In genomic region chr10:101013365-101013825, GRCh38 we compare ENCODE assay signal across 9 cellular contexts. TPM values are rescaled to one million over a fixed set of nuclear protein-coding genes. Genes with fewer than 3 reads are reported as not detected.
A peak's percentile ranks its signal among the peaks of the same experiment; 100 is the strongest.
DNase-seq lines count a peak whose midpoint lies in the region; ATAC-seq and TF ChIP-seq lines count a peak whose summit lies in the region.
"Had no signal": no experiment of that assay in that cellular context is flagged by ENCODE, and none has a peak within 500 bp of the region (broad histone marks: within the 10 kb centered on the region; RNA-seq: fewer than 3 reads in every experiment).

No MANE protein-coding gene starts in this region.

- H4K5ac ChIP-seq in IMR-90 (ENCODE audit: low read depth, low read length), result no peak overlapping the region

- peak overlapping the region; percentile 5; the same call in 1 of the 2 replicates for H2BK20ac ChIP-seq in IMR-90 (ENCODE audit: low read depth, low read length)

- peak overlapping the region; percentile 6 for H3K27ac Mint-ChIP-seq in activated T-helper 2 cell treated with anti-CD3 and anti-CD28 coated beads, Interferon-gamma antibody, Interleukin-2, Interleukin-4, amounts not matched to agents 10 μg/mL and 5 μg/mL and 100 μg/mL, durations not matched to agents 14 hours and 24 hours and 36 hours

- peak overlapping the region; percentile 59 for H3K4me2 ChIP-seq in IMR-90 (ENCODE audit: low read depth, low read length)
- no peak overlapping the region for H3K4me2 ChIP-seq in fibroblast of lung (ENCODE audit: extremely low read depth, insufficient read depth, low read length)

- peak overlapping the region; percentile 66; the same call in 1 of the 2 replicates for H2AK5ac ChIP-seq in IMR-90 (ENCODE audit: low read depth, low read length)

- no peak for TF ChIP-seq RAD21 in IMR-90 (IDR thresholded peaks at IDR 0.05; ENCODE audit: low read length)

- peaks cover 17% of the 10 kb centered on the region for H3K9me1 ChIP-seq in IMR-90 (ENCODE audit: insufficient read depth, low read length)

- in situ Hi-C loops in IMR-90 (cut with MboI; ENCODE audit: low sequenced_read_pairs), result no loop called here

- no peaks in the 10 kb centered on the region for H3K79me2 ChIP-seq in fibroblast of lung (ENCODE audit: control insufficient read depth, insufficient read depth, low read length)

- WGBS in IMR-90 (ENCODE audit: extremely low coverage in 2 of 2, insufficient read length in 1 of 2), 2 experiments, result 64% methylated on average over 7 of the region's 9 CpGs; no CpG with 5 or more reads in 1 of the 2 experiments
- WGBS in stomach, 5 donors, result 42 to 58% (median 50%) methylated on average over 9 of the region's 9 CpGs

- H3K4me1 Mint-ChIP-seq in activated T-helper 2 cell treated with anti-CD3 and anti-CD28 coated beads, Interferon-gamma antibody, Interleukin-2, Interleukin-4, amounts not matched to agents 10 μg/mL and 5 μg/mL and 100 μg/mL, durations not matched to agents 14 hours and 24 hours and 36 hours (ENCODE audit: low read depth), result peaks cover 23% of the 10 kb centered on the region

- no peak for ATAC-seq in IMR-90 (ENCODE audit: low read depth)
- no peak for ATAC-seq in GM21526 (IDR thresholded peaks at IDR 0.05; ENCODE audit: low FRiP score, unreplicated experiment)
- ATAC-seq in GM18511 (IDR thresholded peaks at IDR 0.05; ENCODE audit: unreplicated experiment), result no peak
- ATAC-seq in esophagus mucosa, result no peak

- no peaks in the 10 kb centered on the region for H3K9me3 ChIP-seq in IMR-90 (ENCODE audit: control insufficient read depth, insufficient read depth, low read length)
- H3K9me3 ChIP-seq in fibroblast of lung (ENCODE audit: control insufficient read depth, insufficient read depth, low read depth, low read length), result no peaks in the 10 kb centered on the region
- H3K9me3 ChIP-seq in stomach, result no peaks in the 10 kb centered on the region

- peak overlapping the region; percentile 21 for H3K4ac ChIP-seq in IMR-90 (ENCODE audit: low read depth, low read length)

- peak overlapping the region; percentile 22 for H3K27ac ChIP-seq in IMR-90 (ENCODE audit: insufficient read depth, low read length)
- peak overlapping the region; percentile 46 for H3K27ac ChIP-seq in fibroblast of lung (ENCODE audit: insufficient read depth, low read length)
- peak overlapping the region in 3 of 5 donors; percentile 34 to 71 (median 67) for H3K27ac ChIP-seq in stomach

- TF ChIP-seq POLR2A in IMR-90 (IDR thresholded peaks at IDR 0.05; ENCODE audit: low read depth, low read length) (no peak), stomach (IDR thresholded peaks at IDR 0.05) (no peak)

- H2BK120ac ChIP-seq in IMR-90 (ENCODE audit: low read depth, low read length), result peak overlapping the region; percentile 1

- peak overlapping the region; percentile 72 for H2BK5ac ChIP-seq in IMR-90 (ENCODE audit: low read depth, low read length, poor library complexity, severe bottlenecking)

- H2AFZ ChIP-seq in IMR-90 (replicated peaks; ENCODE audit: low read length, poor library complexity), result peak overlapping the region; percentile 17
- H2AFZ ChIP-seq in fibroblast of lung (ENCODE audit: low read length), result no peak overlapping the region

- intact Hi-C loops in IMR-90 (cut with micrococcal nuclease), result loop anchor here (1.0 to 10.0 kb wide), 3 partner anchors 15 to 449 kb away; no protein-coding TSS in a partner anchor
- intact Hi-C loops in activated T-helper 2 cell treated with anti-CD3 and anti-CD28 coated beads, Interferon-gamma antibody, Interleukin-2, Interleukin-4, amounts not matched to agents 10 μg/mL and 5 μg/mL and 100 μg/mL, durations not matched to agents 14 hours and 24 hours and 36 hours (cut with micrococcal nuclease), result loop anchor here (1.0 to 5.0 kb wide), 3 partner anchors 14 to 46 kb away; partner anchors contain the start of genes LZTS2 and SEMA4G
- intact Hi-C loops in stomach (cut with DNase I; ENCODE audit: low total_unique reads), result no loop called here

- H4K20me1 ChIP-seq in IMR-90 (ENCODE audit: insufficient read depth, low read length) (peaks cover 4% of the 10 kb centered on the region; the same call in 1 of the 2 replicates), fibroblast of lung (ENCODE audit: control insufficient read depth, extremely low read depth, insufficient read depth, low read length) (no peaks in the 10 kb centered on the region)

- H3K9me3 Mint-ChIP-seq in activated T-helper 2 cell treated with anti-CD3 and anti-CD28 coated beads, Interferon-gamma antibody, Interleukin-2, Interleukin-4, amounts not matched to agents 10 μg/mL and 5 μg/mL and 100 μg/mL, durations not matched to agents 14 hours and 24 hours and 36 hours, result no peaks in the 10 kb centered on the region
- H3K9me3 Mint-ChIP-seq: immature natural killer cell; naive thymus-derived CD4-positive, alpha-beta T cell had no signal

- dilution Hi-C loops in IMR-90 (cut with HindIII; ENCODE audit: low sequenced_read_pairs, unreplicated experiment), result no loop called here

- H3K4me1 ChIP-seq in IMR-90 (ENCODE audit: control insufficient read depth, insufficient read depth, low read length), result peaks cover 26% of the 10 kb centered on the region
- H3K4me1 ChIP-seq in fibroblast of lung (ENCODE audit: control insufficient read depth, extremely low read depth, insufficient read depth, low read length), result peaks cover 22% of the 10 kb centered on the region
- H3K4me1 ChIP-seq in stomach, result peaks cover 19 to 50% (median 36%) of the 10 kb centered on the region in 4 donors

- peak overlapping the region; percentile 4; the same call in 1 of the 3 replicates for H2BK15ac ChIP-seq in IMR-90 (ENCODE audit: low read depth, low read length)

- H3K36me3 Mint-ChIP-seq in activated T-helper 2 cell treated with anti-CD3 and anti-CD28 coated beads, Interferon-gamma antibody, Interleukin-2, Interleukin-4, amounts not matched to agents 10 μg/mL and 5 μg/mL and 100 μg/mL, durations not matched to agents 14 hours and 24 hours and 36 hours (ENCODE audit: low read depth), result no peaks in the 10 kb centered on the region
- H3K36me3 Mint-ChIP-seq: immature natural killer cell; naive thymus-derived CD4-positive, alpha-beta T cell had no signal

- no peak overlapping the region; the same call in 1 of the 2 replicates for H3K18ac ChIP-seq in IMR-90 (ENCODE audit: low read depth, low read length)

- H3K27me3 ChIP-seq in IMR-90 (ENCODE audit: control insufficient read depth, insufficient read depth, low read length) (no peaks in the 10 kb centered on the region; the same call in 1 of the 2 replicates), fibroblast of lung (ENCODE audit: control insufficient read depth, insufficient read depth, low read length) (no peaks in the 10 kb centered on the region), stomach (peaks cover 0 to 27% (median 0%) of the 10 kb centered on the region in 3 donors)

- peaks cover 22% of the 10 kb centered on the region for H3K27me3 Mint-ChIP-seq in activated T-helper 2 cell treated with anti-CD3 and anti-CD28 coated beads, Interferon-gamma antibody, Interleukin-2, Interleukin-4, amounts not matched to agents 10 μg/mL and 5 μg/mL and 100 μg/mL, durations not matched to agents 14 hours and 24 hours and 36 hours (ENCODE audit: low read depth)

- CTCF ChIA-PET in IMR-90 (lab: Yijun Ruan, JAX), result interaction anchor here (1.3 to 6.8 kb wide), 9 partner anchors 8 to 46 kb away, joined by 4 to 48 read pairs (median 9); partner anchors contain the start of genes LZTS2, PDZD7, SEMA4G and SFXN3

- 0 out of 2 replicates have a peak overlapping the region, but pooled peaks have one; percentile 6 for H3K23ac ChIP-seq in IMR-90 (ENCODE audit: low read depth, low read length)

- POLR2A ChIA-PET in IMR-90 (lab: Charles Lee; ENCODE audit: unreplicated experiment), result no interaction called here

- no peak overlapping the region for H3K4me3 Mint-ChIP-seq in activated T-helper 2 cell treated with anti-CD3 and anti-CD28 coated beads, Interferon-gamma antibody, Interleukin-2, Interleukin-4, amounts not matched to agents 10 μg/mL and 5 μg/mL and 100 μg/mL, durations not matched to agents 14 hours and 24 hours and 36 hours (ENCODE audit: low read depth)
- H3K4me3 Mint-ChIP-seq: immature natural killer cell had no signal

- BruUV-seq in IMR-90 (replicated peaks; lab: Mats Ljungman, UMichigan), result no TSS peak

- DNase-seq in IMR-90 (no peak), fibroblast of lung (ENCODE audit: low read depth in 2 of 2) (no peak), stomach (no peak)
- DNase-seq in activated T-helper 2 cell treated with anti-CD3 and anti-CD28 coated beads, Interferon-gamma antibody, Interleukin-2, Interleukin-4, amounts not matched to agents 10 μg/mL and 5 μg/mL and 100 μg/mL, durations not matched to agents 14 hours and 24 hours and 36 hours (ENCODE audit: low spot score), result no peak

- H3K79me1 ChIP-seq in IMR-90 (ENCODE audit: low read depth in 1 of 2, low read length in 2 of 2), result peaks cover 0 to 15% of the 10 kb centered on the region in 2 experiments; a peak in 1 of 4 replicates

- peak overlapping the region in 1 of 2 experiments; percentile 4; a peak in 2 of 4 replicates for H4K8ac ChIP-seq in IMR-90 (ENCODE audit: low read depth in 2 of 2, low read length in 2 of 2)

- H3K56ac ChIP-seq in IMR-90 (ENCODE audit: extremely low read depth, insufficient read depth, low read length), result no peak overlapping the region

- no peak; the same call in 1 of the 2 replicates for TF ChIP-seq CTCF in IMR-90 (conservative IDR thresholded peaks at IDR 0.05; ENCODE audit: low read depth, low read length)
- no peak for TF ChIP-seq CTCF in fibroblast of lung (conservative IDR thresholded peaks at IDR 0.05 in 1 of 2, IDR thresholded peaks at IDR 0.05 in 1 of 2; ENCODE audit: low read depth in 1 of 2, low read length in 2 of 2)
- TF ChIP-seq CTCF in stomach (IDR thresholded peaks at IDR 0.05), result no peak

- H4K91ac ChIP-seq in IMR-90 (ENCODE audit: insufficient read depth, low read depth, low read length), result peak overlapping the region; percentile 18; the same call in 1 of the 2 replicates

- no peak overlapping the region for H3K14ac ChIP-seq in IMR-90 (replicated peaks; ENCODE audit: low read depth, low read length)

- H2AK9ac ChIP-seq in IMR-90 (replicated peaks; ENCODE audit: low read depth, low read length, poor library complexity), result peak overlapping the region; percentile 0

- no peak for TF ChIP-seq EP300 in stomach (IDR thresholded peaks at IDR 0.05)

- H3K9ac ChIP-seq in IMR-90 (ENCODE audit: low read depth, low read length) (no peak overlapping the region), fibroblast of lung (ENCODE audit: insufficient read depth, low read length) (no peak overlapping the region)

- H3K36me3 ChIP-seq in IMR-90 (ENCODE audit: control insufficient read depth, insufficient read depth, low read length) (no peaks in the 10 kb centered on the region), fibroblast of lung (ENCODE audit: control insufficient read depth, insufficient read depth, low read length) (no peaks in the 10 kb centered on the region), stomach (no peaks in the 10 kb centered on the region)

- H3K4me3 ChIP-seq in IMR-90 (ENCODE audit: insufficient read depth, low read depth, low read length) (no peak overlapping the region), fibroblast of lung (replicated peaks in 1 of 4; ENCODE audit: control extremely low read depth in 1 of 4, insufficient read depth in 1 of 4, low read depth in 3 of 4, low read length in 4 of 4) (no peak overlapping the region), stomach (no peak overlapping the region)

RNA-seq across cellular contexts. Expression of gene LZTS2, which starts 13.8 kb away (rescaled TPM):
- total RNA-seq in IMR-90 (2012; rRNA removed) (17.8 and 19.2 TPM in 2 replicates), fibroblast of lung (120 and 129 TPM in 2 replicates), stomach (10 to 100 TPM; 41.2 to 70.7 (median 52.5) TPM), esophagus mucosa (23.0 TPM)
- polyA plus RNA-seq in IMR-90 (2012; rRNA removed) (101 and 108 TPM in 2 replicates), fibroblast of lung (33.2 and 34.7 TPM in 2 replicates), stomach (10 to 100 TPM; 34.7 to 58.2 (median 39.1) TPM)
- polyA plus RNA-seq in IMR-90 (2012; cell fraction: cytosol; rRNA removed), result 62.9 and 107 TPM in 2 replicates
- polyA plus RNA-seq in IMR-90 (2012; cell fraction: nucleus; rRNA removed; ENCODE audit: low replicate concordance), result 135 and 272 TPM in 2 replicates
- 19.2 and 22.2 TPM in 2 replicates for total RNA-seq in activated T-helper 2 cell treated with anti-CD3 and anti-CD28 coated beads, Interferon-gamma antibody, Interleukin-2, Interleukin-4, amounts not matched to agents 10 μg/mL and 5 μg/mL and 100 μg/mL, durations not matched to agents 14 hours and 24 hours and 36 hours
- 71.7 and 81.3 TPM in 2 replicates for polyA plus RNA-seq in fibroblast of lung (2012)
- polyA minus RNA-seq in fibroblast of lung (ENCODE audit: low replicate concordance), result 51.1 and 59.0 TPM in 2 replicates

RNA-seq across cellular contexts. Expression of gene PDZD7, which starts 17.5 kb away (rescaled TPM):
- total RNA-seq in IMR-90 (2012; rRNA removed) (0.83 and 0.90 TPM in 2 replicates), fibroblast of lung (1.3 TPM in 2 replicates), stomach (1 to 10 TPM in 1 of 5 donors, not detected in 4; 2.4 TPM), esophagus mucosa (0.04 TPM)
- polyA plus RNA-seq in IMR-90 (2012; rRNA removed) (1.5 and 1.8 TPM in 2 replicates), fibroblast of lung (0.42 and 0.50 TPM in 2 replicates), stomach (under 1 TPM; 0.20 to 0.76 (median 0.75) TPM)
- 0.97 and 2.0 TPM in 2 replicates for polyA plus RNA-seq in IMR-90 (2012; cell fraction: cytosol; rRNA removed)
- polyA plus RNA-seq in IMR-90 (2012; cell fraction: nucleus; rRNA removed; ENCODE audit: low replicate concordance), result 6.5 and 8.7 TPM in 2 replicates
- 0.53 and 0.64 TPM in 2 replicates for total RNA-seq in activated T-helper 2 cell treated with anti-CD3 and anti-CD28 coated beads, Interferon-gamma antibody, Interleukin-2, Interleukin-4, amounts not matched to agents 10 μg/mL and 5 μg/mL and 100 μg/mL, durations not matched to agents 14 hours and 24 hours and 36 hours
- polyA plus RNA-seq in fibroblast of lung (2012), result 1.0 and 1.4 TPM in 2 replicates
- 0.08 TPM in 1 of 2 replicates, not detected in the other for polyA minus RNA-seq in fibroblast of lung (ENCODE audit: low replicate concordance)

RNA-seq across cellular contexts. Expression of gene SFXN3, which starts 17.6 kb away (rescaled TPM):
- 53.3 and 64.7 TPM in 2 replicates for total RNA-seq in IMR-90 (2012; rRNA removed)
- polyA plus RNA-seq in IMR-90 (2012; rRNA removed), result 67.6 and 77.2 TPM in 2 replicates
- 36.7 and 46.7 TPM in 2 replicates for polyA plus RNA-seq in IMR-90 (2012; cell fraction: cytosol; rRNA removed)
- 417 and 427 TPM in 2 replicates for polyA plus RNA-seq in IMR-90 (2012; cell fraction: nucleus; rRNA removed; ENCODE audit: low replicate concordance)
- total RNA-seq in activated T-helper 2 cell treated with anti-CD3 and anti-CD28 coated beads, Interferon-gamma antibody, Interleukin-2, Interleukin-4, amounts not matched to agents 10 μg/mL and 5 μg/mL and 100 μg/mL, durations not matched to agents 14 hours and 24 hours and 36 hours, result 41.3 and 44.3 TPM in 2 replicates
- total RNA-seq in fibroblast of lung, result 39.3 and 55.0 TPM in 2 replicates
- polyA plus RNA-seq in fibroblast of lung, result 79.3 and 90.9 TPM in 2 replicates
- 48.7 and 51.3 TPM in 2 replicates for polyA plus RNA-seq in fibroblast of lung (2012)
- 125 and 157 TPM in 2 replicates for polyA minus RNA-seq in fibroblast of lung (ENCODE audit: low replicate concordance)
- total RNA-seq in stomach, result 10 to 100 TPM in 4 of 5 donors, 1 to 10 TPM in 1; 9.9 to 60.4 (median 37.9) TPM
- polyA plus RNA-seq in stomach, result 10 to 100 TPM; 11.1 to 20.7 (median 20.5) TPM
- total RNA-seq in esophagus mucosa, result 4.9 TPM

RNA-seq across cellular contexts. Expression of gene TWNK, which starts 26.1 kb away (rescaled TPM):
- 8.8 and 8.9 TPM in 2 replicates for total RNA-seq in IMR-90 (2012; rRNA removed)
- polyA plus RNA-seq in IMR-90 (2012; rRNA removed), result 7.5 and 7.7 TPM in 2 replicates
- polyA plus RNA-seq in IMR-90 (2012; cell fraction: cytosol; rRNA removed), result 3.0 and 6.6 TPM in 2 replicates
- polyA plus RNA-seq in IMR-90 (2012; cell fraction: nucleus; rRNA removed; ENCODE audit: low replicate concordance), result 2.6 and 5.5 TPM in 2 replicates
- total RNA-seq in activated T-helper 2 cell treated with anti-CD3 and anti-CD28 coated beads, Interferon-gamma antibody, Interleukin-2, Interleukin-4, amounts not matched to agents 10 μg/mL and 5 μg/mL and 100 μg/mL, durations not matched to agents 14 hours and 24 hours and 36 hours, result 25.9 and 27.2 TPM in 2 replicates
- total RNA-seq in fibroblast of lung, result 6.1 and 8.0 TPM in 2 replicates
- polyA plus RNA-seq in fibroblast of lung, result 3.8 and 6.7 TPM in 2 replicates
- 4.1 and 6.2 TPM in 2 replicates for polyA plus RNA-seq in fibroblast of lung (2012)
- 7.5 and 14.6 TPM in 2 replicates for polyA minus RNA-seq in fibroblast of lung (ENCODE audit: low replicate concordance)
- 10 to 100 TPM in 2 of 5 donors, 1 to 10 TPM in 2, not detected in 1; 4.2 to 30.8 (median 18.0) TPM for total RNA-seq in stomach
- polyA plus RNA-seq in stomach, result 1 to 10 TPM; 2.3 to 4.8 (median 4.7) TPM
- 5.7 TPM for total RNA-seq in esophagus mucosa

RNA-seq across cellular contexts. Expression of gene MRPL43, which starts 26.1 kb away (rescaled TPM):
- total RNA-seq in IMR-90 (2012; rRNA removed) (56.4 and 61.3 TPM in 2 replicates), fibroblast of lung (54.4 and 61.4 TPM in 2 replicates), stomach (100 to 1,000 TPM in 1 of 5 donors, 10 to 100 TPM in 4; 29.9 to 243 (median 93.3) TPM), esophagus mucosa (72.7 TPM)
- polyA plus RNA-seq in IMR-90 (2012; rRNA removed) (142 and 184 TPM in 2 replicates), fibroblast of lung (62.1 and 87.5 TPM in 2 replicates), stomach (100 to 1,000 TPM in 1 of 3 donors, 10 to 100 TPM in 2; 91.2 to 131 (median 98.6) TPM)
- polyA plus RNA-seq in IMR-90 (2012; cell fraction: cytosol; rRNA removed), result 193 and 243 TPM in 2 replicates
- 68.3 and 147 TPM in 2 replicates for polyA plus RNA-seq in IMR-90 (2012; cell fraction: nucleus; rRNA removed; ENCODE audit: low replicate concordance)
- total RNA-seq in activated T-helper 2 cell treated with anti-CD3 and anti-CD28 coated beads, Interferon-gamma antibody, Interleukin-2, Interleukin-4, amounts not matched to agents 10 μg/mL and 5 μg/mL and 100 μg/mL, durations not matched to agents 14 hours and 24 hours and 36 hours, result 62.7 TPM in 2 replicates
- 102 and 139 TPM in 2 replicates for polyA plus RNA-seq in fibroblast of lung (2012)
- polyA minus RNA-seq in fibroblast of lung (ENCODE audit: low replicate concordance), result 31.9 and 43.6 TPM in 2 replicates
